Comparison of ENCODE assay signal across 8 cellular contexts in the genomic region with DNA sequence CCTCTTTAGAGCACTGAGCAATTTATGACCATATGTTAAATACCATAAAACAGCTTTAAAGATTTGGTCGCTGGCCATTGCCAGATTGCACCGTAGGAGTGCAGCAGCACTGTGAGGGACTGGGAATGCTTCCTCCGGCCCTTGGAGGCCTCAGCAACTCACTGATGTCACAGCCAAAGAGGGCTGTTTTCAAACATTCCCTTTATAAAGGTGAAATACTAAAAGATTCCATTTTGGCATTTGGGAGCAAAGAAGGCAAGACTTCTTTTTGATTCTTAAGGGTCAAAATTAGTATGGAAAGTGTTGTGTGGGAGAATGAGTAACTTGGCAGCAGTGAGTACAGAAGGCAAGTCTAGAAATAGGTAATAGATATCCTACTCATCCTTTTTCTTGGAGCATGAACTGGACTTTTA.
DNase-seq lines count a peak whose midpoint lies in the region; ATAC-seq and TF ChIP-seq lines count a peak whose summit lies in the region.

No MANE protein-coding gene starts in this region.

- no peaks in the 10 kb centered on the region for H3K27me3 ChIP-seq in thoracic aorta (replicated peaks; ENCODE audit: insufficient read depth)

- no peak overlapping the region for H3K4me3 Mint-ChIP-seq in activated T-helper 2 cell treated with anti-CD3 and anti-CD28 coated beads, Interferon-gamma antibody, Interleukin-2, Interleukin-4, amounts not matched to agents 10 μg/mL and 5 μg/mL and 100 μg/mL, durations not matched to agents 14 hours and 24 hours and 36 hours (ENCODE audit: low read depth)
- peak overlapping the region in 1 of 5 donors; percentile 24 for H3K4me3 Mint-ChIP-seq in immature natural killer cell

- intact Hi-C loops in activated T-helper 2 cell treated with anti-CD3 and anti-CD28 coated beads, Interferon-gamma antibody, Interleukin-2, Interleukin-4, amounts not matched to agents 10 μg/mL and 5 μg/mL and 100 μg/mL, durations not matched to agents 14 hours and 24 hours and 36 hours (cut with micrococcal nuclease) = loop anchor here (2.0 kb wide), 2 partner anchors 51 to 61 kb away; no protein-coding TSS in a partner anchor

- peaks cover 18% of the 10 kb centered on the region for H3K9me3 Mint-ChIP-seq in activated T-helper 2 cell treated with anti-CD3 and anti-CD28 coated beads, Interferon-gamma antibody, Interleukin-2, Interleukin-4, amounts not matched to agents 10 μg/mL and 5 μg/mL and 100 μg/mL, durations not matched to agents 14 hours and 24 hours and 36 hours
- H3K9me3 Mint-ChIP-seq in immature natural killer cell = no peaks in the 10 kb centered on the region

- DNase-seq in NCI-H2171 treated with DMSO at 0.1 percent for 48 hours (lab: John Stamatoyannopoulos, UW) (peak; percentile 39), NCI-H2171 (lab: John Stamatoyannopoulos, UW) (no peak), immature natural killer cell (no peak), thoracic aorta (ENCODE audit: low spot score) (no peak)
- DNase-seq in activated T-helper 2 cell treated with anti-CD3 and anti-CD28 coated beads, Interferon-gamma antibody, Interleukin-2, Interleukin-4, amounts not matched to agents 10 μg/mL and 5 μg/mL and 100 μg/mL, durations not matched to agents 14 hours and 24 hours and 36 hours (ENCODE audit: low spot score) = no peak

- peak overlapping the region; percentile 69 to 73 for H3K27ac ChIP-seq in thoracic aorta

- peak overlapping the region; percentile 48 for H3K27ac Mint-ChIP-seq in activated T-helper 2 cell treated with anti-CD3 and anti-CD28 coated beads, Interferon-gamma antibody, Interleukin-2, Interleukin-4, amounts not matched to agents 10 μg/mL and 5 μg/mL and 100 μg/mL, durations not matched to agents 14 hours and 24 hours and 36 hours
- peak overlapping the region; percentile 31 to 88 (median 78) for H3K27ac Mint-ChIP-seq in immature natural killer cell

- H3K4me1 Mint-ChIP-seq in activated T-helper 2 cell treated with anti-CD3 and anti-CD28 coated beads, Interferon-gamma antibody, Interleukin-2, Interleukin-4, amounts not matched to agents 10 μg/mL and 5 μg/mL and 100 μg/mL, durations not matched to agents 14 hours and 24 hours and 36 hours (ENCODE audit: low read depth) = peaks cover 77% of the 10 kb centered on the region
- H3K4me1 Mint-ChIP-seq in immature natural killer cell = peaks cover 60 to 85% of the 10 kb centered on the region in 2 donors

- peaks cover 45% of the 10 kb centered on the region for H3K36me3 Mint-ChIP-seq in activated T-helper 2 cell treated with anti-CD3 and anti-CD28 coated beads, Interferon-gamma antibody, Interleukin-2, Interleukin-4, amounts not matched to agents 10 μg/mL and 5 μg/mL and 100 μg/mL, durations not matched to agents 14 hours and 24 hours and 36 hours (ENCODE audit: low read depth)
- peaks cover 0 to 12% (median 0%) of the 10 kb centered on the region in 3 donors for H3K36me3 Mint-ChIP-seq in immature natural killer cell

- H3K27me3 Mint-ChIP-seq in activated T-helper 2 cell treated with anti-CD3 and anti-CD28 coated beads, Interferon-gamma antibody, Interleukin-2, Interleukin-4, amounts not matched to agents 10 μg/mL and 5 μg/mL and 100 μg/mL, durations not matched to agents 14 hours and 24 hours and 36 hours (ENCODE audit: low read depth) = no peaks in the 10 kb centered on the region
- H3K27me3 Mint-ChIP-seq in immature natural killer cell (ENCODE audit: low read depth in 3 of 3) = no peaks in the 10 kb centered on the region

- no peaks in the 10 kb centered on the region for H3K36me3 ChIP-seq in thoracic aorta

- no peak for TF ChIP-seq CTCF in thoracic aorta (IDR thresholded peaks at IDR 0.05)

- peaks cover 22 to 35% of the 10 kb centered on the region in 2 donors for H3K4me1 ChIP-seq in thoracic aorta (ENCODE audit: control insufficient read depth in 1 of 2, low read depth in 2 of 2)

- peak overlapping the region; percentile 20 for H3K4me3 ChIP-seq in thoracic aorta

- ATAC-seq in thoracic aorta (ENCODE audit: insufficient number of reproducible peaks, low FRiP score, low read depth) (no peak), HG03139 (IDR thresholded peaks at IDR 0.05; ENCODE audit: unreplicated experiment) (no peak), HG02852 (IDR thresholded peaks at IDR 0.05; ENCODE audit: unreplicated experiment) (no peak), GM21528 (IDR thresholded peaks at IDR 0.05; ENCODE audit: low FRiP score, unreplicated experiment) (no peak)

- no peaks in the 10 kb centered on the region for H3K9me3 ChIP-seq in thoracic aorta
